ENCODE assay signal across 8 cellular contexts in the genomic region with DNA sequence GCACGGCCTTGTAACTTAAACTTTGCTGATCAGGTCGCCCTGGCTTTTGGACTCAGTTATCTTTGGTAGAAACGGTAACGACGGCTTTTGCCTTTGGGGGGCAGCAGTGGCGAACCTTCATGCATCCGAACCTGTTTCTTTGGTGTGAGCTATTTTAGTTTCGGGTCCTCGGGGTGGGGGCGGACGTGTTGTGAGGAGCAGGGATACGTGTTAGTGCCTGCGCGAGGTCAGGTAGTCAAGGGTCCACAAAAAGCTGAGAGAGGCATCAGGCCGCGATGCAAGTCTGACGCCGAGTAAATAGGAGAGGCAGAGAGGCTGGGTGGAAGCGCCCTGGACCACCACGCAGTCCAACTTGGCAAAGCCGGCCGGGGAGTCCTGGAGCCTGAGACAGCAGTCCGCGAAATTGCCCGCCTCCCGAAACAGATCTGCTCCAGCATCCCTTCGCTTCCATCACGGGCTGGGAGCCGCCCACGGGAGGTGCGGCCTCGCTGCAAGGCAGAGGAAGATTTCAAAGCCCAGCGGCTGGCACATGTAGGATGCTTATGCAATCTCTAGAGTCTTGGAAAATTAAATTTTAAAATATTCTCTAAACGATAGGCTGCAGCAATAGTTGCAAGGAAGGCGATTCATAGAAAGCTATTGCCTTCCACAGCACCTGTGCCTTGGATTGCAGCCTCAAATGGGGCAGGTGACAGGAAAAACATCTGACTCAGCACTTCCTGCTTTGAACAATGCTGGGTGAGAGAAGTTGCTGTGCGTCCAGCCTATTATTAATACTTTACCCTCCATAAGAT. TPM values are rescaled to one million over a fixed set of nuclear protein-coding genes. Genes with fewer than 3 reads are reported as not detected.
DNase-seq lines count a peak whose midpoint lies in the region; ATAC-seq, FAIRE-seq and TF ChIP-seq lines count a peak whose summit lies in the region.

No MANE protein-coding gene starts in this region.

- TF ChIP-seq CTCF in D721Med (IDR thresholded peaks at IDR 0.05; ENCODE audit: insufficient read depth, missing control alignments): peak; percentile 76
- TF ChIP-seq CTCF in PC-9 (conservative IDR thresholded peaks at IDR 0.05): peak; percentile 87
- peak; percentile 75 for TF ChIP-seq CTCF in natural killer cell (IDR thresholded peaks at IDR 0.05)

- peak overlapping the region; percentile 70 for H3K4me3 ChIP-seq in PC-9

- H3K9me3 ChIP-seq in PC-9 (ENCODE audit: insufficient read depth, low read depth): no peaks in the 10 kb centered on the region

- H3K9me3 Mint-ChIP-seq in activated T-helper 1 cell treated with anti-CD3 and anti-CD28 coated beads, Interleukin-12 subunit alpha, Interleukin-12 subunit beta, Interleukin-2, Interleukin-4 antibody, amounts not matched to agents 30 ng/mL and 10 ng/mL and 1 ng/mL, durations not matched to agents 14 hours and 24 hours and 36 hours: no peaks in the 10 kb centered on the region
- no peaks in the 10 kb centered on the region for H3K9me3 Mint-ChIP-seq in natural killer cell

- intact Hi-C loops in PC-9 (cut with micrococcal nuclease; ENCODE audit: unreplicated experiment): loop anchor here (1.0 kb wide), 1 partner anchor 255 kb away; no protein-coding TSS in a partner anchor
- intact Hi-C loops in activated T-helper 1 cell treated with anti-CD3 and anti-CD28 coated beads, Interleukin-12 subunit alpha, Interleukin-12 subunit beta, Interleukin-2, Interleukin-4 antibody, amounts not matched to agents 30 ng/mL and 10 ng/mL and 1 ng/mL, durations not matched to agents 14 hours and 24 hours and 36 hours (cut with micrococcal nuclease): loop anchor here (1.0 to 2.0 kb wide), 5 partner anchors 17 to 255 kb away; no protein-coding TSS in a partner anchor
- intact Hi-C loops in natural killer cell (cut with micrococcal nuclease): loop anchor here (1.0 to 10.0 kb wide), 4 partner anchors 35 to 197 kb away; no protein-coding TSS in a partner anchor

- H2AFZ ChIP-seq in PC-9: peak overlapping the region; percentile 94

- H3K36me3 Mint-ChIP-seq in activated T-helper 1 cell treated with anti-CD3 and anti-CD28 coated beads, Interleukin-12 subunit alpha, Interleukin-12 subunit beta, Interleukin-2, Interleukin-4 antibody, amounts not matched to agents 30 ng/mL and 10 ng/mL and 1 ng/mL, durations not matched to agents 14 hours and 24 hours and 36 hours (ENCODE audit: low read depth): no peaks in the 10 kb centered on the region
- H3K36me3 Mint-ChIP-seq in natural killer cell: no peaks in the 10 kb centered on the region

- peaks cover 45% of the 10 kb centered on the region for H3K4me1 Mint-ChIP-seq in activated T-helper 1 cell treated with anti-CD3 and anti-CD28 coated beads, Interleukin-12 subunit alpha, Interleukin-12 subunit beta, Interleukin-2, Interleukin-4 antibody, amounts not matched to agents 30 ng/mL and 10 ng/mL and 1 ng/mL, durations not matched to agents 14 hours and 24 hours and 36 hours (ENCODE audit: low read depth)
- peaks cover 30 to 35% of the 10 kb centered on the region in 2 donors for H3K4me1 Mint-ChIP-seq in natural killer cell

- DNase-seq in D721Med (ENCODE audit: insufficient read length, low spot score): no peak
- DNase-seq in HUDEP-2 (lab: John Stamatoyannopoulos, UW; ENCODE audit: unreplicated experiment in 76 of 76): peak in 66 of 76 experiments; percentile 2 to 73 (median 44)
- DNase-seq in PC-9: peak; percentile 59 to 61
- DNase-seq in activated T-helper 1 cell treated with anti-CD3 and anti-CD28 coated beads, Interleukin-12 subunit alpha, Interleukin-12 subunit beta, Interleukin-2, Interleukin-4 antibody, amounts not matched to agents 30 ng/mL and 10 ng/mL and 1 ng/mL, durations not matched to agents 14 hours and 24 hours and 36 hours (ENCODE audit: low spot score): peak; percentile 71
- peak; percentile 74 for DNase-seq in fibroblast of peridontal ligament (ENCODE audit: extremely low read depth)
- DNase-seq in natural killer cell: peak; percentile 71
- peak; percentile 80 for DNase-seq in stimulated activated naive CD4-positive, alpha-beta T cell treated with Interleukin-2 at 50 U/mL for 16 hours (lab: John Stamatoyannopoulos, UW)

- no peaks in the 10 kb centered on the region for H4K20me1 ChIP-seq in PC-9 (ENCODE audit: insufficient read depth)

- H3K36me3 ChIP-seq in PC-9 (ENCODE audit: low read depth): no peaks in the 10 kb centered on the region

- H3K9me2 ChIP-seq in PC-9 (ENCODE audit: insufficient read depth): no peaks in the 10 kb centered on the region

- H3K27ac Mint-ChIP-seq in activated T-helper 1 cell treated with anti-CD3 and anti-CD28 coated beads, Interleukin-12 subunit alpha, Interleukin-12 subunit beta, Interleukin-2, Interleukin-4 antibody, amounts not matched to agents 30 ng/mL and 10 ng/mL and 1 ng/mL, durations not matched to agents 14 hours and 24 hours and 36 hours: peak overlapping the region; percentile 99
- H3K27ac Mint-ChIP-seq in natural killer cell: peak overlapping the region; percentile 95 to 100

- FAIRE-seq in D721Med (lab: Jason Lieb, UNC): no peak

- H3K4me3 Mint-ChIP-seq in activated T-helper 1 cell treated with anti-CD3 and anti-CD28 coated beads, Interleukin-12 subunit alpha, Interleukin-12 subunit beta, Interleukin-2, Interleukin-4 antibody, amounts not matched to agents 30 ng/mL and 10 ng/mL and 1 ng/mL, durations not matched to agents 14 hours and 24 hours and 36 hours: peak overlapping the region; percentile 92
- H3K4me3 Mint-ChIP-seq in natural killer cell: peak overlapping the region; percentile 97

- peaks cover 17% of the 10 kb centered on the region for H3K79me2 ChIP-seq in PC-9 (ENCODE audit: low read depth)

- no peaks in the 10 kb centered on the region for H3K27me3 ChIP-seq in PC-9 (ENCODE audit: insufficient read depth, low read depth)

- peaks cover 31% of the 10 kb centered on the region for H3F3A ChIP-seq in PC-9 (ENCODE audit: insufficient read depth, low read depth)

- peak overlapping the region; percentile 84 for H3K4me2 ChIP-seq in PC-9

- POLR2A ChIA-PET in PC-9 (lab: Charles Lee; ENCODE audit: unreplicated experiment): interaction anchor here (0.6 to 0.7 kb wide), 3 partner anchors 133 to 376 kb away, joined by 3 to 8 read pairs (median 6); no protein-coding TSS in a partner anchor

- H3K27ac ChIP-seq in PC-9: peak overlapping the region; percentile 84

- BruUV-seq in PC-9 (replicated peaks; lab: Mats Ljungman, UMichigan): no TSS peak

- peaks cover 18% of the 10 kb centered on the region for H3K4me1 ChIP-seq in PC-9 (replicated peaks; ENCODE audit: insufficient read depth)

- CTCF ChIA-PET in PC-9 (lab: Charles Lee): interaction anchor here (1.1 kb wide), 1 partner anchor 133 kb away, joined by 4 read pairs; no protein-coding TSS in a partner anchor

- ATAC-seq in GM21367 (IDR thresholded peaks at IDR 0.05; ENCODE audit: unreplicated experiment): peak; percentile 43
- peak in 1 of 3 donors; percentile 18 for ATAC-seq in natural killer cell

- no peaks in the 10 kb centered on the region for H3K27me3 Mint-ChIP-seq in activated T-helper 1 cell treated with anti-CD3 and anti-CD28 coated beads, Interleukin-12 subunit alpha, Interleukin-12 subunit beta, Interleukin-2, Interleukin-4 antibody, amounts not matched to agents 30 ng/mL and 10 ng/mL and 1 ng/mL, durations not matched to agents 14 hours and 24 hours and 36 hours (ENCODE audit: insufficient read depth)
- H3K27me3 Mint-ChIP-seq in natural killer cell (ENCODE audit: low read depth in 2 of 2): no peaks in the 10 kb centered on the region

RNA-seq across cellular contexts. Expression of a gene that starts 4.6 kb away (rescaled TPM):
- total RNA-seq in PC-9 (2021) (33.3 and 35.1 TPM in 2 replicates), natural killer cell (100 to 1,000 TPM; 128 to 147 (median 136) TPM)
- 77.0 and 78.9 TPM in 2 replicates for total RNA-seq in activated T-helper 1 cell treated with anti-CD3 and anti-CD28 coated beads, Interleukin-12 subunit alpha, Interleukin-12 subunit beta, Interleukin-2, Interleukin-4 antibody, amounts not matched to agents 30 ng/mL and 10 ng/mL and 1 ng/mL, durations not matched to agents 14 hours and 24 hours and 36 hours
